In genomic region chr1:16173447-16174260, GRCh38 we compare ENCODE assay signal across 10 cellular contexts. TPM values are rescaled to one million over a fixed set of nuclear protein-coding genes. Genes with fewer than 3 reads are reported as not detected.
DNase-seq lines count a peak whose midpoint lies in the region; ATAC-seq and TF ChIP-seq lines count a peak whose summit lies in the region.
"Had no signal": no experiment of that assay in that cellular context is flagged by ENCODE, and none has a peak within 500 bp of the region (broad histone marks: within the 10 kb centered on the region; RNA-seq: fewer than 3 reads in every experiment).

No MANE protein-coding gene starts in this region.

- POLR2A ChIA-PET in AG04449 (lab: Yijun Ruan, JAX) = interaction anchor here (1.4 kb wide), 1 partner anchor 17 kb away, joined by 5 read pairs; the partner anchor contains the start of gene EPHA2

- H3K4me1 ChIP-seq in mucosa of descending colon (ENCODE audit: low read depth) = peaks cover 55% of the 10 kb centered on the region

- TF ChIP-seq RAD21 in Ishikawa (IDR thresholded peaks at IDR 0.05; ENCODE audit: low read depth) = peak; percentile 33; the same call in 1 of the 2 replicates

- intact Hi-C loops in mucosa of descending colon (cut with DNase I, micrococcal nuclease) = no loop called here

- DNase-seq in AG04449 (ENCODE audit: low read depth, low spot score) (peak; percentile 31), choroid plexus epithelial cell (ENCODE audit: low read depth) (peak; percentile 66), mucosa of descending colon (peak; percentile 82 to 93 (median 90)), cerebellar nuclear complex (lab: John Stamatoyannopoulos, UW) (no peak)
- no peak for DNase-seq in activated T-cell treated with anti-CD3 and anti-CD28 coated beads, Interleukin-2, amount 50 U/mL, for 1 hour
- DNase-seq: activated CD8-positive, alpha-beta memory T cell treated with anti-CD3 and anti-CD28 coated beads, Interleukin-2, amount 50 U/mL, for 48 hours; stimulated activated CD4-positive, alpha-beta T cell treated with anti-CD3 and anti-CD28 coated beads, Interleukin-2, amount 100 ng/mL, for 48 hours had no signal

- no peak for TF ChIP-seq CTCF in AG04449 (IDR thresholded peaks at IDR 0.05; ENCODE audit: insufficient read depth, low read length, missing control alignments)
- TF ChIP-seq CTCF in choroid plexus epithelial cell (conservative IDR thresholded peaks at IDR 0.05; ENCODE audit: low read depth, low read length) = no peak
- TF ChIP-seq CTCF in mucosa of descending colon (IDR thresholded peaks at IDR 0.05) = no peak

- peak; percentile 94 for TF ChIP-seq EP300 in Ishikawa (IDR thresholded peaks at IDR 0.05; ENCODE audit: borderline replicate concordance)

- H3K9me3 ChIP-seq in mucosa of descending colon = no peaks in the 10 kb centered on the region

- H3K36me3 ChIP-seq in mucosa of descending colon (ENCODE audit: low read depth) = no peaks in the 10 kb centered on the region

- H3K4me3 ChIP-seq in AG04449 (ENCODE audit: low read depth, low read length) (no peak overlapping the region), choroid plexus epithelial cell (ENCODE audit: low read depth, low read length) (no peak overlapping the region), mucosa of descending colon (no peak overlapping the region)

- ATAC-seq in mucosa of descending colon (peak; percentile 84), HG02678 (IDR thresholded peaks at IDR 0.05; ENCODE audit: unreplicated experiment) (no peak), GM19397 (IDR thresholded peaks at IDR 0.05; ENCODE audit: unreplicated experiment) (no peak)

- CTCF ChIA-PET in AG04449 (lab: Yijun Ruan, JAX) = interaction anchor here (0.9 to 3.5 kb wide), 7 partner anchors 13 to 96 kb away, joined by 3 to 47 read pairs (median 3); no protein-coding TSS in a partner anchor

TF ChIP-seq in Ishikawa, 13 proteins besides CTCF, POLR2A, EP300 and RAD21:
- TF ChIP-seq TCF12 (IDR thresholded peaks at IDR 0.05; ENCODE audit: low read depth) = peak; percentile 96
- peak; percentile 94 for TF ChIP-seq NFIC (IDR thresholded peaks at IDR 0.05)
- TF ChIP-seq CREB1 (IDR thresholded peaks at IDR 0.05; ENCODE audit: low read depth) = no peak
- TF ChIP-seq REST (IDR thresholded peaks at IDR 0.05; ENCODE audit: low read depth) = no peak
- TF ChIP-seq EGR1 (IDR thresholded peaks at IDR 0.05) = no peak
- peak; percentile 94 for TF ChIP-seq ZBTB7A (IDR thresholded peaks at IDR 0.05; ENCODE audit: low read depth)
- peak; percentile 79 for TF ChIP-seq MAX (IDR thresholded peaks at IDR 0.05)
- peak; percentile 81; the same call in 1 of the 2 replicates for TF ChIP-seq FOXM1 (IDR thresholded peaks at IDR 0.05; ENCODE audit: borderline replicate concordance, low read depth)
- TF ChIP-seq USF1 (IDR thresholded peaks at IDR 0.05) = 0 out of 2 replicates have a peak, but pooled peaks have one; percentile 7
- TF ChIP-seq YY1 (IDR thresholded peaks at IDR 0.05; ENCODE audit: low read depth) = 0 out of 2 replicates have a peak, but pooled peaks have one; percentile 34
- peak; percentile 99 for TF ChIP-seq TEAD4 (IDR thresholded peaks at IDR 0.05)
- TF ChIP-seq CEBPB (IDR thresholded peaks at IDR 0.05) = no peak
- no peak for TF ChIP-seq TAF1 (IDR thresholded peaks at IDR 0.05; ENCODE audit: low read depth)

RNA-seq across cellular contexts. Expression of gene EPHA2, which starts 17.8 kb away (rescaled TPM):
- total RNA-seq in mucosa of descending colon = 10 to 100 TPM; 36.8 to 43.5 (median 43.5) TPM

RNA-seq across cellular contexts. Expression of gene ARHGEF19, which starts 38.8 kb away (rescaled TPM):
- 10 to 100 TPM in 1 of 3 donors, 1 to 10 TPM in 2; 5.3 to 13.3 (median 9.0) TPM for total RNA-seq in mucosa of descending colon

Comparison
In these comparisons a context has a peak if more than half of its experiments do, and no peak if none do; other contexts are left out.
1. DNase-seq: peak in AG04449 (single experiment), choroid plexus epithelial cell (single experiment) and mucosa of descending colon (3 of 3); none in activated T-cell treated with anti-CD3 and anti-CD28 coated beads, Interleukin-2, amount 50 U/mL, for 1 hour (single experiment) and cerebellar nuclear complex (0 of 2).